19 cellular contexts compared by ENCODE assay signal in the genomic region with DNA sequence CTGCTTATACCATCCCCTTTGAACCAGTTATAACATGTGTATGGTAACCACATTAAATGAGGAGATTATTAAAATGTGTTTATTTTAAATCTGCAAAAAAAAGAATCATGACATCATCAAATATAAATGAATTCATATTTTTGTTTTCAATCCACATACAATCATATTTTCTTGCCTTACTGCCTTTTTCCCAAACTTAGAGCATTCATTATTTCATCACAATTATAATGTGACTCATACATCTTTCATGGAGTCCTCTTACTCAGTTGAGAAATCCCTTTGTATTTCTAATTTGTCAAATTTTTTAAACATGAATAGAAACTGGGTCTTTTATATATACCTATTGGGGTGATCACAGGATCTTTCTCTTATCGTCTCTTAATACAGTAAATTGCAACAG.
"Had no signal": no experiment of that assay in that cellular context is flagged by ENCODE, and none has a peak within 500 bp of the region (broad histone marks: within the 10 kb centered on the region; RNA-seq: fewer than 3 reads in every experiment).

No MANE protein-coding gene starts in this region.

- DNase-seq: activated CD4-positive, alpha-beta memory T cell treated with anti-CD3 and anti-CD28 coated beads, Interleukin-2, amount 10 ng/mL, durations not matched to agents 7 days and 5 days; activated CD4-positive, alpha-beta T cell treated with anti-CD3 and anti-CD28 coated beads for 48 hours; activated CD8-positive, alpha-beta memory T cell treated with anti-CD3 and anti-CD28 coated beads, Interleukin-2, amount 10 ng/mL, durations not matched to agents 7 days and 5 days; activated effector memory CD4-positive, alpha-beta T cell treated with anti-CD3 and anti-CD28 coated beads, Interleukin-2, amount 50 U/mL, for 16 hours; activated naive CD4-positive, alpha-beta T cell treated with anti-CD3 and anti-CD28 coated beads, Interleukin-2, amount 10 ng/mL, durations not matched to agents 7 days and 5 days; activated T-cell treated with anti-CD3 and anti-CD28 coated beads for 4 hours; anterior cingulate cortex; body of pancreas; caudate nucleus; effector CD4-positive, alpha-beta T cell; glutamatergic neuron; immature natural killer cell; kidney glomerular epithelial cell; left ventricle myocardium inferior; midbrain; retina; stimulated activated CD4-positive, alpha-beta T cell treated with anti-CD3 and anti-CD28 coated beads, Interleukin-4, amount 100 ng/mL, for 24 hours; stimulated activated naive CD4-positive, alpha-beta T cell treated with Interleukin-2 at 50 U/mL for 16 hours had no signal

- ATAC-seq: activated CD8-positive, alpha-beta memory T cell treated with anti-CD3 and anti-CD28 coated beads, Interleukin-2, amount 10 ng/mL, durations not matched to agents 7 days and 5 days; body of pancreas; natural killer cell treated with Interleukin-12 subunit alpha and Interleukin-12 subunit beta and Interleukin-15 and Interleukin-18, amount 100 ng/mL, for 72 hours had no signal
